Comparison of ENCODE assay signal across 19 cellular contexts in the genomic region with DNA sequence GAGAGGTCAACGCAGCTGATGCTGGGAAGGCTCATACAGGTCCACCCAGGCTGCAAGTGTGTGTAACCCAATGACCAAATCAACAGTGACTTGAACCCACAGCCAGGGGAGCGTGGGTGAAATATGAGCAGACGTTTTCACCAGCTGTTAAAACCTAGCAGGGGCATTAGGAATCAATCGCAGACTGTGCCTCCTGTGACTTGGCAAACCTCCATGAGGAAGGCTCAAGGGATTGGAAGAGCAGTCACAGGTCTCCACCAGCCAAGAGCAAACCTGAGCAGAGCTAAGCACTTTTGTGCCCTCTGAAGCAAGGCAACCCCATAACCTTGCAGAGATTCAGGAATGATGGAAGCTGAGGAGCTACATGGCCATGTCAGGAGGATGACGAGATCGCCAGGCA. TPM values are rescaled to one million over a fixed set of nuclear protein-coding genes. Genes with fewer than 3 reads are reported as not detected.
A peak's percentile ranks its signal among the peaks of the same experiment; 100 is the strongest.
DNase-seq lines count a peak whose midpoint lies in the region; ATAC-seq and TF ChIP-seq lines count a peak whose summit lies in the region.
"Had no signal": no experiment of that assay in that cellular context is flagged by ENCODE, and none has a peak within 500 bp of the region (broad histone marks: within the 10 kb centered on the region; RNA-seq: fewer than 3 reads in every experiment).

No MANE protein-coding gene starts in this region.

- H3K9me3 Mint-ChIP-seq in activated naive CD8-positive, alpha-beta T cell treated with anti-CD3 and anti-CD28 coated beads, Interleukin-2, amount 10 ng/mL, durations not matched to agents 7 days and 5 days = no peaks in the 10 kb centered on the region
- H3K9me3 Mint-ChIP-seq in activated naive CD8-positive, alpha-beta T cell treated with anti-CD3 and anti-CD28 coated beads for 36 hours = no peaks in the 10 kb centered on the region
- H3K9me3 Mint-ChIP-seq in glutamatergic neuron (ENCODE audit: unreplicated experiment) = no peaks in the 10 kb centered on the region
- H3K9me3 Mint-ChIP-seq: IgD-negative memory B cell had no signal

- no peaks in the 10 kb centered on the region for H3K4me1 Mint-ChIP-seq in activated naive CD8-positive, alpha-beta T cell treated with anti-CD3 and anti-CD28 coated beads, Interleukin-2, amount 10 ng/mL, durations not matched to agents 7 days and 5 days
- H3K4me1 Mint-ChIP-seq in activated naive CD8-positive, alpha-beta T cell treated with anti-CD3 and anti-CD28 coated beads for 36 hours = no peaks in the 10 kb centered on the region
- no peaks in the 10 kb centered on the region for H3K4me1 Mint-ChIP-seq in glutamatergic neuron (ENCODE audit: low read depth, unreplicated experiment)

- no peak for DNase-seq in activated naive CD8-positive, alpha-beta T cell treated with anti-CD3 and anti-CD28 coated beads, Interleukin-2, amount 10 ng/mL, durations not matched to agents 7 days and 5 days
- DNase-seq in activated naive CD8-positive, alpha-beta T cell treated with anti-CD3 and anti-CD28 coated beads for 36 hours = no peak
- peak; percentile 53 for DNase-seq in NCI-H1694 treated with DMSO at 0.1 percent for 48 hours (lab: John Stamatoyannopoulos, UW)
- peak; percentile 26 for DNase-seq in coronary artery (ENCODE audit: low spot score)
- DNase-seq in thyroid gland = peak; percentile 61 to 64
- no peak for DNase-seq in glutamatergic neuron
- no peak for DNase-seq in NCI-H1930 (lab: John Stamatoyannopoulos, UW)
- DNase-seq: COR-L47; EL; NCI-H1417 treated with DMSO at 0.1 percent for 48 hours; NCI-H510A; NK-92 treated with Interleukin-12 subunit alpha and Interleukin-12 subunit beta, amount 100 ng/mL, for 24 hours; OCI-M1; RPMI8226; SIG-M5; T-helper 2 cell had no signal

- intact Hi-C loops in thyroid gland (cut with DNase I) = no loop called here

- no peaks in the 10 kb centered on the region for H3K36me3 ChIP-seq in thyroid gland

- no peaks in the 10 kb centered on the region for H3K27me3 ChIP-seq in thyroid gland

- peaks cover 0 to 24% of the 10 kb centered on the region in 2 donors for H3K4me1 ChIP-seq in thyroid gland

- H3K4me3 ChIP-seq in coronary artery (no peak overlapping the region), thyroid gland (replicated peaks in 1 of 3) (no peak overlapping the region)

- TF ChIP-seq CTCF in coronary artery (IDR thresholded peaks at IDR 0.05) (no peak), thyroid gland (IDR thresholded peaks at IDR 0.05) (no peak), glutamatergic neuron (IDR thresholded peaks at IDR 0.05; ENCODE audit: partially characterized antibody, unreplicated experiment) (no peak)

- POLR2A ChIA-PET in activated naive CD8-positive, alpha-beta T cell treated with anti-CD3 and anti-CD28 coated beads, Interleukin-2, amount 10 ng/mL, durations not matched to agents 7 days and 5 days (lab: Charles Lee) = no interaction called here

- no peak overlapping the region for H3K27ac ChIP-seq in coronary artery
- H3K27ac ChIP-seq in thyroid gland = no peak overlapping the region
- H3K27ac ChIP-seq: C4-2B had no signal

- WGBS in thyroid gland, 2 donors = 39 to 44% methylated on average over 6 of the region's 6 CpGs

- peak overlapping the region; percentile 17 for H3K27ac Mint-ChIP-seq in activated naive CD8-positive, alpha-beta T cell treated with anti-CD3 and anti-CD28 coated beads, Interleukin-2, amount 10 ng/mL, durations not matched to agents 7 days and 5 days
- H3K27ac Mint-ChIP-seq in activated naive CD8-positive, alpha-beta T cell treated with anti-CD3 and anti-CD28 coated beads for 36 hours = no peak overlapping the region
- H3K27ac Mint-ChIP-seq in glutamatergic neuron (ENCODE audit: unreplicated experiment) = no peak overlapping the region
- H3K27ac Mint-ChIP-seq: IgD-negative memory B cell had no signal

- H3K36me3 Mint-ChIP-seq in activated naive CD8-positive, alpha-beta T cell treated with anti-CD3 and anti-CD28 coated beads, Interleukin-2, amount 10 ng/mL, durations not matched to agents 7 days and 5 days = peaks cover 24% of the 10 kb centered on the region
- peaks cover 26% of the 10 kb centered on the region for H3K36me3 Mint-ChIP-seq in activated naive CD8-positive, alpha-beta T cell treated with anti-CD3 and anti-CD28 coated beads for 36 hours
- H3K36me3 Mint-ChIP-seq in glutamatergic neuron (ENCODE audit: unreplicated experiment) = no peaks in the 10 kb centered on the region

- no peaks in the 10 kb centered on the region for H3K9me3 ChIP-seq in thyroid gland

- ATAC-seq in activated naive CD8-positive, alpha-beta T cell treated with anti-CD3 and anti-CD28 coated beads, Interleukin-2, amount 10 ng/mL, durations not matched to agents 7 days and 5 days (ENCODE audit: low read depth) = no peak
- ATAC-seq in HG03378 (IDR thresholded peaks at IDR 0.05; ENCODE audit: unreplicated experiment) = no peak

- no peak for TF ChIP-seq POLR2A in thyroid gland (IDR thresholded peaks at IDR 0.05)

- no peak overlapping the region for H3K4me3 Mint-ChIP-seq in activated naive CD8-positive, alpha-beta T cell treated with anti-CD3 and anti-CD28 coated beads, Interleukin-2, amount 10 ng/mL, durations not matched to agents 7 days and 5 days
- no peak overlapping the region for H3K4me3 Mint-ChIP-seq in activated naive CD8-positive, alpha-beta T cell treated with anti-CD3 and anti-CD28 coated beads for 36 hours
- no peak overlapping the region for H3K4me3 Mint-ChIP-seq in glutamatergic neuron (ENCODE audit: unreplicated experiment)

- H3K27me3 Mint-ChIP-seq in activated naive CD8-positive, alpha-beta T cell treated with anti-CD3 and anti-CD28 coated beads, Interleukin-2, amount 10 ng/mL, durations not matched to agents 7 days and 5 days = no peaks in the 10 kb centered on the region
- H3K27me3 Mint-ChIP-seq in activated naive CD8-positive, alpha-beta T cell treated with anti-CD3 and anti-CD28 coated beads for 36 hours = no peaks in the 10 kb centered on the region
- peaks cover 1% of the 10 kb centered on the region for H3K27me3 Mint-ChIP-seq in glutamatergic neuron (ENCODE audit: unreplicated experiment)
- H3K27me3 Mint-ChIP-seq: IgD-negative memory B cell had no signal

RNA-seq across cellular contexts. Expression of a gene that starts 25.5 kb away (rescaled TPM):
- total RNA-seq in activated naive CD8-positive, alpha-beta T cell treated with anti-CD3 and anti-CD28 coated beads, Interleukin-2, amount 10 ng/mL, durations not matched to agents 7 days and 5 days = not detected
- not detected for total RNA-seq in activated naive CD8-positive, alpha-beta T cell treated with anti-CD3 and anti-CD28 coated beads for 36 hours
- total RNA-seq in thyroid gland = not detected
- not detected for total RNA-seq in glutamatergic neuron (ENCODE audit: unreplicated experiment)

Comparison
In these comparisons a context has a peak if more than half of its experiments do, and no peak if none do; other contexts are left out.
1. DNase-seq: peak in NCI-H1694 treated with DMSO at 0.1 percent for 48 hours (single experiment), coronary artery (single experiment) and thyroid gland (2 of 2); none in activated naive CD8-positive, alpha-beta T cell treated with anti-CD3 and anti-CD28 coated beads, Interleukin-2, amount 10 ng/mL, durations not matched to agents 7 days and 5 days (single experiment), activated naive CD8-positive, alpha-beta T cell treated with anti-CD3 and anti-CD28 coated beads for 36 hours (single experiment), glutamatergic neuron (single experiment) and NCI-H1930 (0 of 2).